In the genomic region with DNA sequence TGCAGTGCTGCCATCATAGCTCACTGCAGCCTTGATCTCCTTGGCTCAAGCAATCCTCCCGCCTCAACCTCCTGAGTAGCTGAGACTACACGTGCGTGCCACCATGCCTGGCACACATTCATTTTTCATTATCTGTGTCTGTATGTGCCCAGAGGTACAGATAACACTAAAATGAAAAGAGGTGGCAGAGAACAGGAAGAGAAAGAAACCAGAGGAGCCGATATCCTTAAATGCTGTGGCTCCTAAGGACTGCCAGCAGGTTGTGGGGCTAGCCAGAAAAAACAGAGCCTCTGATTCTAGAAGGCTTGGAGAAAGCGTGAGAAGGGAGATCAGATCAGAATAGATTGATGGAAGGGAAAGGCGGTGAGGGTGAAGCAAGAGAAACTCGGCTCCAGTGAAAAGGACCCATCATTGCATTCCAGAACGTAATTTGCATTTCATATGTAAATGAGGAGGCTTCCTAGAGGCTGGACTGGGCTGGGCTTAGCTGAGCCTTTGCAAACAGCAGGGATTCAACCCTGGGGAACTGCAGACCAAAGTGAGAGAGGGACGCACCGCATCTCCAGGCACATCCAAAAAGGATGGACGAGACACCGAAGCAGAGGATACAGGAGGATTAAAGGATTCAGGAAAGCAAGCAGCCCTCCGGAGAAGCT, we compare ENCODE assay signal across 13 cellular contexts.
DNase-seq lines count a peak whose midpoint lies in the region; ATAC-seq, FAIRE-seq and TF ChIP-seq lines count a peak whose summit lies in the region.
"Had no signal": no experiment of that assay in that cellular context is flagged by ENCODE, and none has a peak within 500 bp of the region (broad histone marks: within the 10 kb centered on the region; RNA-seq: fewer than 3 reads in every experiment).

No MANE protein-coding gene starts in this region.

- intact Hi-C loops in heart right ventricle (cut with DNase I), result loop anchor here in 2 of 10 donors (2.0 to 5.0 kb wide), 2 partner anchors 73 to 75 kb away; no protein-coding TSS in a partner anchor
- intact Hi-C loops in kidney (cut with DNase I), result no loop called here

- peak overlapping the region; percentile 79 for H3K4me3 Mint-ChIP-seq in neural progenitor cell

- H3K27ac ChIP-seq in heart right ventricle, result peak overlapping the region in 7 of 10 donors; percentile 10 to 83 (median 75)
- peak overlapping the region; percentile 97 for H3K27ac ChIP-seq in neural progenitor cell
- H3K27ac ChIP-seq in kidney (ENCODE audit: low read depth in 2 of 2, low read length in 2 of 2), result no peak overlapping the region
- H3K27ac ChIP-seq: BLaER1 treated with 17β-estradiol and CSF1 and Interleukin-3, amounts not matched to agents 10 nM and 100 nM had no signal

- no peak for FAIRE-seq in kidney (lab: Jason Lieb, UNC)
- FAIRE-seq: endometrium, HepG2, keratinocyte had no signal

- no peak for TF ChIP-seq CTCF in heart right ventricle (IDR thresholded peaks at IDR 0.05)
- no peak for TF ChIP-seq CTCF in neural progenitor cell (IDR thresholded peaks at IDR 0.05)
- no peak for TF ChIP-seq CTCF in kidney (IDR thresholded peaks at IDR 0.05; ENCODE audit: borderline replicate concordance, extremely low read depth, insufficient read depth)

- peak overlapping the region; percentile 58 for H3K27ac Mint-ChIP-seq in neural progenitor cell

- H3K4me2 ChIP-seq in neural progenitor cell, result peak overlapping the region; percentile 82

- H3K4me3 ChIP-seq in H7 (ENCODE audit: insufficient read depth, low read depth, low read length) (peak overlapping the region; percentile 32), heart right ventricle (peak overlapping the region in 9 of 10 donors; percentile 7 to 60 (median 39)), neural progenitor cell (peak overlapping the region; percentile 53), kidney (ENCODE audit: low read length in 2 of 2) (no peak overlapping the region)
- H3K4me3 ChIP-seq: BLaER1 treated with 17β-estradiol and CSF1 and Interleukin-3, amounts not matched to agents 10 nM and 100 nM had no signal

- ATAC-seq in heart right ventricle (peak in 7 of 8 donors; percentile 40 to 75 (median 51)), HG03565 (IDR thresholded peaks at IDR 0.05; ENCODE audit: unreplicated experiment) (no peak)
- ATAC-seq: HepG2 had no signal

- no peak overlapping the region for H2AFZ ChIP-seq in neural progenitor cell (replicated peaks)

- peak; percentile 30 for DNase-seq in H7
- DNase-seq in amniotic epithelial cell (ENCODE audit: low read depth), result peak; percentile 7
- no peak for DNase-seq in heart right ventricle
- DNase-seq in neural progenitor cell (ENCODE audit: low spot score), result peak; percentile 93
- no peak for DNase-seq in NCI-H1105 treated with DMSO at 0.1 percent for 48 hours (lab: John Stamatoyannopoulos, UW)
- no peak for DNase-seq in inferior parietal cortex (ENCODE audit: extremely low spot score)
- DNase-seq in kidney, result no peak
- DNase-seq: NCI-H2029 treated with DMSO at 0.1 percent for 48 hours had no signal

- H3K4me1 ChIP-seq in heart right ventricle (peaks cover 0 to 40% (median 11%) of the 10 kb centered on the region in 9 donors), neural progenitor cell (peaks cover 72% of the 10 kb centered on the region), kidney (ENCODE audit: control insufficient read depth in 1 of 2, insufficient read depth in 1 of 2, low read depth in 1 of 2, low read length in 2 of 2) (peaks cover 16 to 36% of the 10 kb centered on the region in 2 donors)

- no peaks in the 10 kb centered on the region for H3K27me3 ChIP-seq in H7 (ENCODE audit: control insufficient read depth, insufficient read depth, low read length)
- no peaks in the 10 kb centered on the region for H3K27me3 ChIP-seq in heart right ventricle
- no peaks in the 10 kb centered on the region for H3K27me3 ChIP-seq in neural progenitor cell
- H3K27me3 ChIP-seq: BLaER1 treated with 17β-estradiol and CSF1 and Interleukin-3, amounts not matched to agents 10 nM and 100 nM had no signal

- WGBS in heart right ventricle, 2 donors, result 16 to 33% methylated on average over 13 of the region's 13 CpGs

- H3K4me1 Mint-ChIP-seq in neural progenitor cell, result peaks cover 49% of the 10 kb centered on the region

- H3K79me2 ChIP-seq in neural progenitor cell (ENCODE audit: low read depth), result peaks cover 46% of the 10 kb centered on the region

- no peaks in the 10 kb centered on the region for H3K36me3 Mint-ChIP-seq in neural progenitor cell

- H3K9ac ChIP-seq in neural progenitor cell (no peak overlapping the region), kidney (ENCODE audit: low read length in 2 of 2) (no peak overlapping the region)
- H3K9ac ChIP-seq: BLaER1 treated with 17β-estradiol and CSF1 and Interleukin-3, amounts not matched to agents 10 nM and 100 nM had no signal

- H3K27me3 Mint-ChIP-seq in neural progenitor cell (ENCODE audit: insufficient read depth, low read depth), result peaks cover 3% of the 10 kb centered on the region

- H3K36me3 ChIP-seq in H7 (replicated peaks; ENCODE audit: control insufficient read depth, insufficient read depth, low read length) (no peaks in the 10 kb centered on the region), heart right ventricle (no peaks in the 10 kb centered on the region), neural progenitor cell (no peaks in the 10 kb centered on the region), kidney (ENCODE audit: control insufficient read depth in 1 of 2, insufficient read depth in 2 of 2, low read length in 2 of 2) (no peaks in the 10 kb centered on the region)
- H3K36me3 ChIP-seq: BLaER1 treated with 17β-estradiol and CSF1 and Interleukin-3, amounts not matched to agents 10 nM and 100 nM had no signal

- H3K9me3 Mint-ChIP-seq in neural progenitor cell, result no peaks in the 10 kb centered on the region

- peaks cover 13% of the 10 kb centered on the region for H4K20me1 ChIP-seq in neural progenitor cell (ENCODE audit: low read depth)
- H4K20me1 ChIP-seq: BLaER1 treated with 17β-estradiol and CSF1 and Interleukin-3, amounts not matched to agents 10 nM and 100 nM had no signal

- no peaks in the 10 kb centered on the region for H3K9me3 ChIP-seq in heart right ventricle
- no peaks in the 10 kb centered on the region for H3K9me3 ChIP-seq in neural progenitor cell (ENCODE audit: low read depth)
- H3K9me3 ChIP-seq in kidney (ENCODE audit: control insufficient read depth in 1 of 2, low read length in 2 of 2), result no peaks in the 10 kb centered on the region
- H3K9me3 ChIP-seq: BLaER1 treated with 17β-estradiol and CSF1 and Interleukin-3, amounts not matched to agents 10 nM and 100 nM had no signal

- H3F3A ChIP-seq in neural progenitor cell (ENCODE audit: low read depth), result peaks cover 62% of the 10 kb centered on the region

Comparison
In these comparisons a context has a peak if more than half of its experiments do, and no peak if none do; other contexts are left out.
1. DNase-seq: peak in H7 (single experiment), amniotic epithelial cell (single experiment) and neural progenitor cell (single experiment); none in heart right ventricle (0 of 2), NCI-H1105 treated with DMSO at 0.1 percent for 48 hours (single experiment), inferior parietal cortex (single experiment) and kidney (single experiment).
2. H3K4me3 ChIP-seq: peak in H7 (single experiment), heart right ventricle (9 of 10) and neural progenitor cell (single experiment); none in kidney (0 of 2).
3. H3K27ac ChIP-seq: peak in heart right ventricle (7 of 10) and neural progenitor cell (single experiment); none in kidney (0 of 2).